10 cellular contexts compared by ENCODE assay signal in genomic region chr7:105673367-105674188, GRCh38.
A peak's percentile ranks its signal among the peaks of the same experiment; 100 is the strongest.
DNase-seq lines count a peak whose midpoint lies in the region; ATAC-seq and TF ChIP-seq lines count a peak whose summit lies in the region.
"Had no signal": no experiment of that assay in that cellular context is flagged by ENCODE, and none has a peak within 500 bp of the region (broad histone marks: within the 10 kb centered on the region; RNA-seq: fewer than 3 reads in every experiment).

No MANE protein-coding gene starts in this region.

- no peaks in the 10 kb centered on the region for H3K27me3 Mint-ChIP-seq in CD4-positive, CD25-positive, alpha-beta regulatory T cell

- H3K9me2 ChIP-seq in MM.1S (replicated peaks; ENCODE audit: insufficient read depth, low read length): no peaks in the 10 kb centered on the region

- H3F3A ChIP-seq in MM.1S (ENCODE audit: insufficient read depth, low read length): no peaks in the 10 kb centered on the region

- no peaks in the 10 kb centered on the region for H3K27me3 ChIP-seq in CD4-positive, CD25-positive, alpha-beta regulatory T cell (ENCODE audit: control insufficient read depth, insufficient read depth, low read length)
- H3K27me3 ChIP-seq in left lung (no peaks in the 10 kb centered on the region), MM.1S (replicated peaks; ENCODE audit: insufficient read depth, low read length) (no peaks in the 10 kb centered on the region)

- peak overlapping the region; percentile 93 to 99 (median 96) for H3K27ac Mint-ChIP-seq in CD4-positive, CD25-positive, alpha-beta regulatory T cell

- TF ChIP-seq RAD21 in Ishikawa (IDR thresholded peaks at IDR 0.05; ENCODE audit: low read depth): no peak

- H3K27ac ChIP-seq in CD4-positive, CD25-positive, alpha-beta regulatory T cell (ENCODE audit: insufficient read depth, low read length, poor library complexity, severe bottlenecking): peak overlapping the region; percentile 85
- peak overlapping the region in 1 of 2 donors; percentile 64 for H3K27ac ChIP-seq in left lung
- H3K27ac ChIP-seq in MM.1S (ENCODE audit: low read length): no peak overlapping the region

- H2AFZ ChIP-seq in MM.1S (ENCODE audit: low read length): no peak overlapping the region

- peak in 1 of 3 donors; percentile 23 for DNase-seq in CD4-positive, CD25-positive, alpha-beta regulatory T cell
- DNase-seq in RPMI8226 (peak; percentile 84), left lung (peak in 1 of 2 donors; percentile 59), MM.1S (no peak)
- no peak for DNase-seq in stimulated activated CD4-positive, alpha-beta T cell treated with anti-CD3 and anti-CD28 coated beads, Interleukin-2, amount 100 ng/mL, for 24 hours
- DNase-seq in effector CD8-positive, alpha-beta T cell (lab: John Stamatoyannopoulos, UW): no peak
- DNase-seq: GOT3, NCI-H226 had no signal

- H4K20me1 ChIP-seq in MM.1S (ENCODE audit: insufficient read depth, low read length): no peaks in the 10 kb centered on the region

- peaks cover 2% of the 10 kb centered on the region for H3K36me3 ChIP-seq in CD4-positive, CD25-positive, alpha-beta regulatory T cell (ENCODE audit: control insufficient read depth, insufficient read depth, low read length)
- no peaks in the 10 kb centered on the region for H3K36me3 ChIP-seq in left lung
- no peaks in the 10 kb centered on the region for H3K36me3 ChIP-seq in MM.1S (replicated peaks; ENCODE audit: insufficient read depth, low read length)

- TF ChIP-seq CTCF in left lung (IDR thresholded peaks at IDR 0.05) (no peak), MM.1S (IDR thresholded peaks at IDR 0.05; ENCODE audit: low read length) (no peak)

- no peak for TF ChIP-seq EP300 in Ishikawa (IDR thresholded peaks at IDR 0.05; ENCODE audit: borderline replicate concordance)

- peaks cover 13% of the 10 kb centered on the region for H3K36me3 Mint-ChIP-seq in CD4-positive, CD25-positive, alpha-beta regulatory T cell

- H3K9me3 Mint-ChIP-seq in CD4-positive, CD25-positive, alpha-beta regulatory T cell: no peaks in the 10 kb centered on the region

- intact Hi-C loops in left lung (cut with DNase I): no loop called here

- peaks cover 58% of the 10 kb centered on the region for H3K4me1 ChIP-seq in CD4-positive, CD25-positive, alpha-beta regulatory T cell (ENCODE audit: control insufficient read depth, insufficient read depth, low read length, poor library complexity, severe bottlenecking)
- H3K4me1 ChIP-seq in left lung (peaks cover 20 to 59% of the 10 kb centered on the region in 2 donors), MM.1S (ENCODE audit: low read length) (no peaks in the 10 kb centered on the region)

- H3K4me3 ChIP-seq in CD4-positive, CD25-positive, alpha-beta regulatory T cell (ENCODE audit: low read depth, low read length): peak overlapping the region; percentile 26
- H3K4me3 ChIP-seq in left lung (no peak overlapping the region), MM.1S (ENCODE audit: low read length) (no peak overlapping the region)

- no peaks in the 10 kb centered on the region for H3K9me3 ChIP-seq in CD4-positive, CD25-positive, alpha-beta regulatory T cell (ENCODE audit: control insufficient read depth in 2 of 2, low read length in 2 of 2)
- no peaks in the 10 kb centered on the region for H3K9me3 ChIP-seq in left lung
- H3K9me3 ChIP-seq in MM.1S (replicated peaks; ENCODE audit: insufficient read depth, low read length): no peaks in the 10 kb centered on the region

- H3K4me1 Mint-ChIP-seq in CD4-positive, CD25-positive, alpha-beta regulatory T cell: peaks cover 38 to 74% (median 63%) of the 10 kb centered on the region in 4 donors

- H3K79me2 ChIP-seq in MM.1S (ENCODE audit: low read length): no peaks in the 10 kb centered on the region

- no peak overlapping the region for H3K4me2 ChIP-seq in MM.1S (ENCODE audit: low read depth, low read length)

- ATAC-seq in CD4-positive, CD25-positive, alpha-beta regulatory T cell (ENCODE audit: low read depth in 2 of 2): no peak
- peak; percentile 74 for ATAC-seq in left lung
- no peak for ATAC-seq in HG02885 (IDR thresholded peaks at IDR 0.05; ENCODE audit: poor library complexity, unreplicated experiment)

- peak overlapping the region in 3 of 4 donors; percentile 46 to 76 (median 55) for H3K4me3 Mint-ChIP-seq in CD4-positive, CD25-positive, alpha-beta regulatory T cell

- no peak overlapping the region for H3K9ac ChIP-seq in MM.1S (ENCODE audit: low read length)

TF ChIP-seq in Ishikawa, 13 proteins besides CTCF, POLR2A, EP300 and RAD21:
- TF ChIP-seq FOXM1 (IDR thresholded peaks at IDR 0.05; ENCODE audit: borderline replicate concordance, low read depth) (no peak), NFIC (IDR thresholded peaks at IDR 0.05) (peak; percentile 66; the same call in 1 of the 2 replicates), EGR1 (IDR thresholded peaks at IDR 0.05) (no peak), CEBPB (IDR thresholded peaks at IDR 0.05) (peak; percentile 53; the same call in 1 of the 2 replicates), REST (IDR thresholded peaks at IDR 0.05; ENCODE audit: low read depth) (no peak), ZBTB7A (IDR thresholded peaks at IDR 0.05; ENCODE audit: low read depth) (no peak), TEAD4 (IDR thresholded peaks at IDR 0.05) (no peak), YY1 (IDR thresholded peaks at IDR 0.05; ENCODE audit: low read depth) (no peak), TAF1 (IDR thresholded peaks at IDR 0.05; ENCODE audit: low read depth) (no peak), MAX (IDR thresholded peaks at IDR 0.05) (no peak)
